ENCODE assay signal across 1 cellular context in the genomic region with DNA sequence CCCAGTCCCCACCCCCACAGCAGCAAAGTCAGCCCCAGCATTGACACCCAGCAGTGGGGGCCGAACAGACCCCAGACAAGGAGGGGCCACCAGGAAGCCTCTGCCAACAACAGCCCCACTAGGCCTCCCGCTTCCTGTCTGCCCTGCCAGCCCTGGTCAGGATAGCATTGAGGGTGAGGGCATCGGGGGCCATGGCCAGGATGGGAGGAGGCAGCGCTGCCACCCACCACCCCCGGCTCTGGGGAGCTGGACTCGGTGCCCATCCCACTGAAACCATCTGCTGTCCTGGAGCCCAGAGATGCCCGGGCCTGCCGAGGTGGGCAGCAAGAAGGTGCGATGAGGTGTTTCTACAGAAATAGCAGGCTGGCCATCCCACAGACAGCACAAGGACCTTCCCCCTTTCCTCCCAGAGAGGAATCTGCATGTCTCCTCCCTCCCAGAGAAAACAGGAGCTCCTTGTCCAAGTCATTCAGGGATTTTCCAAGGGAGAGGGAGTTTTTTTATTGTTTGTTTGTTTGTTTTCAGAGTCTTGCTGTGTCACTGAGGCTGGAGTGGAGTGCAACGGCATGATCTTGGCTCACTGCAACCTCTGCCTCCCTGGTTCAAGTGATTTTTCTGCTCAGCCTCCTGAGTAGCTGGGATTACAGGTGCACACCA.
TF ChIP-seq lines count a peak whose summit lies in the region.

No MANE protein-coding gene starts in this region.

TF ChIP-seq in GM12878, 131 proteins besides CTCF, POLR2A, EP300 and RAD21 (continued from another document):
- TF ChIP-seq MYB (IDR thresholded peaks at IDR 0.05; ENCODE audit: borderline replicate concordance, low read depth, low read length): no peak
- no peak for TF ChIP-seq SP1 (IDR thresholded peaks at IDR 0.05; ENCODE audit: low read depth, low read length)
- TF ChIP-seq PKNOX1 (IDR thresholded peaks at IDR 0.05): no peak
- no peak for TF ChIP-seq SKIL (IDR thresholded peaks at IDR 0.05; ENCODE audit: low read depth, poor library complexity, severe bottlenecking)
- no peak for TF ChIP-seq ESRRA (IDR thresholded peaks at IDR 0.05; ENCODE audit: low read length)
TF ChIP-seq in GM12878: peak in this region for 0.
